ENCODE assay signal across 15 cellular contexts in the genomic region with DNA sequence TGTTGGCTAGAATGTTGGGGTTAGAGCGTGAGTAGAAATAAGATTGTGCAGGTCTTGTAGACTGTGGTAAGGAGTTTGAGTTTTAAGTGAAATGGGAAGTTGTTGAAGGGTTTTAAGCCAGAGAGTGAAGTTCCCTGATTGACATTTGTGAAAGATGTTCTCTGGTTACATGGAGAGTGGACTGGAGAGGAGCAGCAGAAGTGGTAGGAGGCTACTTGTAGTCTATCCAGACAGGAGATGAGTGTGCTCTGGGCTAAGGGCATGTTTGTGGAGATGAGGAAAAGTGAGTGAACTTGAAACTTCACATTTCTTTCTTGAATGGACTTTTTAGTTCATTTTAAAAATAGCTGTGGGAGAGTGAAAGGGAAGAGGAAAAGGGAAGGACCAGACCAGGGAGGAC.
"Had no signal": no experiment of that assay in that cellular context is flagged by ENCODE, and none has a peak within 500 bp of the region (broad histone marks: within the 10 kb centered on the region; RNA-seq: fewer than 3 reads in every experiment).

No MANE protein-coding gene starts in this region.

- H3K9ac ChIP-seq: parathyroid adenoma had no signal

- H3K4me3 Mint-ChIP-seq: effector memory CD8-positive, alpha-beta T cell; type B pancreatic cell had no signal

- H3K27ac Mint-ChIP-seq: type B pancreatic cell had no signal

- H3K27me3 Mint-ChIP-seq: effector memory CD8-positive, alpha-beta T cell; type B pancreatic cell had no signal

- H3K27ac ChIP-seq: gastroesophageal sphincter, parathyroid adenoma, suprapubic skin had no signal

- H3K9me3 ChIP-seq: gastroesophageal sphincter, suprapubic skin had no signal

- H3K4me1 ChIP-seq: gastroesophageal sphincter, parathyroid adenoma, suprapubic skin had no signal

- FAIRE-seq: kidney had no signal

- H3K79me2 ChIP-seq: parathyroid adenoma had no signal

- H2AFZ ChIP-seq: parathyroid adenoma had no signal

- DNase-seq: activated CD4-positive, alpha-beta T cell treated with anti-CD3 and anti-CD28 coated beads, Interleukin-2, amount 50 U/mL, for 4 hours; activated effector memory CD4-positive, alpha-beta T cell treated with Interleukin-2 at 50 U/mL for 16 hours; activated T-cell treated with anti-CD3 and anti-CD28 coated beads, Interleukin-2, amount 50 U/mL, for 1 hour; cortex of kidney; effector memory CD8-positive, alpha-beta T cell; kidney; left ventricle myocardium superior; stimulated activated CD4-positive, alpha-beta T cell treated with anti-CD3 and anti-CD28 coated beads, Interleukin-4, amount 100 ng/mL, for 1 hour; stimulated activated CD8-positive, alpha-beta memory T cell treated with anti-CD3 and anti-CD28 coated beads, Interleukin-4, amount 100 ng/mL, for 48 hours; stimulated activated naive CD8-positive, alpha-beta T cell treated with anti-CD3 and anti-CD28 coated beads, Interleukin-15, Interleukin-2, amounts not matched to agents 100 U/mL and 50 U/mL, for 24 hours; T-helper 2 cell had no signal

- ATAC-seq: effector memory CD8-positive, alpha-beta T cell; gastroesophageal sphincter; left ventricle myocardium superior; stimulated activated naive CD8-positive, alpha-beta T cell treated with anti-CD3 and anti-CD28 coated beads, Interleukin-15, Interleukin-2, amounts not matched to agents 100 U/mL and 50 U/mL, for 24 hours had no signal

- H3K9me3 Mint-ChIP-seq: effector memory CD8-positive, alpha-beta T cell; type B pancreatic cell had no signal

- H3K27me3 ChIP-seq: gastroesophageal sphincter, suprapubic skin had no signal

- H3K4me3 ChIP-seq: gastroesophageal sphincter, suprapubic skin had no signal
